In genomic region chr12:47742253-47742825, GRCh38 we compare ENCODE assay signal across 8 cellular contexts. TPM values are rescaled to one million over a fixed set of nuclear protein-coding genes. Genes with fewer than 3 reads are reported as not detected.
DNase-seq lines count a peak whose midpoint lies in the region; ATAC-seq and TF ChIP-seq lines count a peak whose summit lies in the region.

No MANE protein-coding gene starts in this region.

- no peak overlapping the region for H3K4me3 ChIP-seq in mesenchymal stem cell (ENCODE audit: insufficient read depth in 1 of 2, low read depth in 1 of 2, low read length in 2 of 2)

- H2AFZ ChIP-seq in mesenchymal stem cell (ENCODE audit: low read depth, low read length): no peak overlapping the region

- no peak overlapping the region for H3K4ac ChIP-seq in mesenchymal stem cell (ENCODE audit: low read depth in 1 of 2, low read length in 2 of 2)

- peaks cover 13% of the 10 kb centered on the region for H3K4me1 ChIP-seq in mesenchymal stem cell (ENCODE audit: control insufficient read depth, insufficient read depth, low read depth, low read length)

- peaks cover 0 to 77% of the 10 kb centered on the region in 2 experiments for H3K36me3 ChIP-seq in mesenchymal stem cell (ENCODE audit: control insufficient read depth in 1 of 2, insufficient read depth in 2 of 2, low read depth in 1 of 2, low read length in 2 of 2)

- H2BK5ac ChIP-seq in mesenchymal stem cell (ENCODE audit: low read depth, low read length, poor library complexity, severe bottlenecking): no peak overlapping the region

- no peak overlapping the region for H3K27ac Mint-ChIP-seq in central memory CD8-positive, alpha-beta T cell (ENCODE audit: low read depth)

- H3K9me3 ChIP-seq in mesenchymal stem cell (ENCODE audit: control insufficient read depth, low read length): no peaks in the 10 kb centered on the region

- H3K4me3 Mint-ChIP-seq in central memory CD8-positive, alpha-beta T cell: no peak overlapping the region

- H2BK120ac ChIP-seq in mesenchymal stem cell (ENCODE audit: low read depth, low read length): no peak overlapping the region

- no peak overlapping the region for H2BK12ac ChIP-seq in mesenchymal stem cell (ENCODE audit: low read length in 2 of 2)

- H3K36me3 Mint-ChIP-seq in central memory CD8-positive, alpha-beta T cell (ENCODE audit: insufficient read depth): peaks cover 5% of the 10 kb centered on the region

- peaks cover 39% of the 10 kb centered on the region for H3K27me3 Mint-ChIP-seq in central memory CD8-positive, alpha-beta T cell

- no peaks in the 10 kb centered on the region for H3K79me1 ChIP-seq in mesenchymal stem cell (replicated peaks; ENCODE audit: low read length, poor library complexity, severe bottlenecking)

- H3K9me3 Mint-ChIP-seq in central memory CD8-positive, alpha-beta T cell: no peaks in the 10 kb centered on the region

- no peak overlapping the region for H3K4me2 ChIP-seq in mesenchymal stem cell (ENCODE audit: low read length, poor library complexity, severe bottlenecking)

- no peak overlapping the region for H2BK15ac ChIP-seq in mesenchymal stem cell (ENCODE audit: low read depth, poor library complexity, severe bottlenecking)

- H4K91ac ChIP-seq in mesenchymal stem cell (ENCODE audit: low read length): no peak overlapping the region

- no peak overlapping the region for H3K23ac ChIP-seq in mesenchymal stem cell (ENCODE audit: low read length in 2 of 2)

- no peak overlapping the region for H3K14ac ChIP-seq in mesenchymal stem cell (ENCODE audit: low read length in 2 of 2)

- DNase-seq in COLO829 (ENCODE audit: low spot score): peak; percentile 42
- peak; percentile 67 for DNase-seq in HuH-7.5 (ENCODE audit: low spot score)
- DNase-seq in central memory CD8-positive, alpha-beta T cell (ENCODE audit: low spot score in 2 of 2): peak; percentile 35 to 56
- peak; percentile 35 for DNase-seq in mesenchymal stem cell
- peak; percentile 86 for DNase-seq in stimulated activated naive CD8-positive, alpha-beta T cell treated with anti-CD3 and anti-CD28 coated beads, Interleukin-15, Interleukin-2, amounts not matched to agents 100 U/mL and 50 U/mL, for 24 hours

- ATAC-seq in activated CD4-positive, CD25-positive, alpha-beta regulatory T cell treated with anti-CD3 and anti-CD28 coated beads, Interleukin-2, amount 50 U/mL, for 24 hours: peak; percentile 47 to 51
- ATAC-seq in central memory CD8-positive, alpha-beta T cell (replicated peaks; ENCODE audit: extremely low read depth, poor library complexity, severe bottlenecking): peak; percentile 27
- ATAC-seq in stimulated activated naive CD8-positive, alpha-beta T cell treated with anti-CD3 and anti-CD28 coated beads, Interleukin-15, Interleukin-2, amounts not matched to agents 100 U/mL and 50 U/mL, for 24 hours: peak; percentile 24
- ATAC-seq in HG02798 (IDR thresholded peaks at IDR 0.05; ENCODE audit: poor library complexity, unreplicated experiment) (no peak), GM18505 (IDR thresholded peaks at IDR 0.05; ENCODE audit: unreplicated experiment) (no peak)

- H3K27ac ChIP-seq in mesenchymal stem cell (ENCODE audit: low read length, poor library complexity, severe bottlenecking): no peak overlapping the region

- no peak overlapping the region for H4K8ac ChIP-seq in mesenchymal stem cell (ENCODE audit: low read length)

- H3K18ac ChIP-seq in mesenchymal stem cell (ENCODE audit: low read depth in 1 of 2, low read length in 2 of 2): no peak overlapping the region

- peaks cover 0 to 17% of the 10 kb centered on the region in 2 experiments for H3K27me3 ChIP-seq in mesenchymal stem cell (ENCODE audit: control insufficient read depth in 1 of 2, insufficient read depth in 1 of 2, low read length in 2 of 2)

- WGBS in mesenchymal stem cell: 70% methylated on average over 7 of the region's 7 CpGs

- TF ChIP-seq POLR2A in GM18505 (IDR thresholded peaks at IDR 0.05; ENCODE audit: borderline replicate concordance, extremely low read depth, insufficient read depth, insufficient read length): no peak

- peaks cover 38% of the 10 kb centered on the region for H3K4me1 Mint-ChIP-seq in central memory CD8-positive, alpha-beta T cell

- H3K9ac ChIP-seq in mesenchymal stem cell (ENCODE audit: low read length): no peak overlapping the region

- H2AK5ac ChIP-seq in mesenchymal stem cell (ENCODE audit: low read length, severe bottlenecking): no peak overlapping the region

RNA-seq across cellular contexts. Expression of gene RAPGEF3, which starts 16.3 kb away (rescaled TPM):
- 1.2 TPM for polyA plus RNA-seq in mesenchymal stem cell (2013, experiment 1 of 2)
- polyA plus RNA-seq in mesenchymal stem cell (2013, experiment 2 of 2): 1.2 TPM

RNA-seq across cellular contexts. Expression of gene ENDOU, which starts 17.0 kb away (rescaled TPM):
- polyA plus RNA-seq in mesenchymal stem cell (2013, experiment 1 of 2): not detected
- polyA plus RNA-seq in mesenchymal stem cell (2013, experiment 2 of 2): not detected

RNA-seq across cellular contexts. Expression of gene SLC48A1, which starts 30.7 kb away (rescaled TPM):
- polyA plus RNA-seq in mesenchymal stem cell (2013, experiment 1 of 2): 8.4 TPM
- polyA plus RNA-seq in mesenchymal stem cell (2013, experiment 2 of 2): 8.3 TPM

RNA-seq across cellular contexts. Expression of gene RPAP3, which starts 36.5 kb away (rescaled TPM):
- 28.1 TPM for polyA plus RNA-seq in mesenchymal stem cell (2013, experiment 1 of 2)
- polyA plus RNA-seq in mesenchymal stem cell (2013, experiment 2 of 2): 30.9 TPM

Comparison
In these comparisons a context has a peak if more than half of its experiments do, and no peak if none do; other contexts are left out.
1. DNase-seq: peak in every context shown above with its lines; median percentile 86 in stimulated activated naive CD8-positive, alpha-beta T cell treated with anti-CD3 and anti-CD28 coated beads, Interleukin-15, Interleukin-2, amounts not matched to agents 100 U/mL and 50 U/mL, for 24 hours; 67 in HuH-7.5; 46 in central memory CD8-positive, alpha-beta T cell; 42 in COLO829; 35 in mesenchymal stem cell.
2. ATAC-seq: peak in activated CD4-positive, CD25-positive, alpha-beta regulatory T cell treated with anti-CD3 and anti-CD28 coated beads, Interleukin-2, amount 50 U/mL, for 24 hours (2 of 2), central memory CD8-positive, alpha-beta T cell (single experiment) and stimulated activated naive CD8-positive, alpha-beta T cell treated with anti-CD3 and anti-CD28 coated beads, Interleukin-15, Interleukin-2, amounts not matched to agents 100 U/mL and 50 U/mL, for 24 hours (single experiment); none in HG02798 (single experiment) and GM18505 (single experiment).